Comparison of ENCODE assay signal across 11 cellular contexts in the genomic region with DNA sequence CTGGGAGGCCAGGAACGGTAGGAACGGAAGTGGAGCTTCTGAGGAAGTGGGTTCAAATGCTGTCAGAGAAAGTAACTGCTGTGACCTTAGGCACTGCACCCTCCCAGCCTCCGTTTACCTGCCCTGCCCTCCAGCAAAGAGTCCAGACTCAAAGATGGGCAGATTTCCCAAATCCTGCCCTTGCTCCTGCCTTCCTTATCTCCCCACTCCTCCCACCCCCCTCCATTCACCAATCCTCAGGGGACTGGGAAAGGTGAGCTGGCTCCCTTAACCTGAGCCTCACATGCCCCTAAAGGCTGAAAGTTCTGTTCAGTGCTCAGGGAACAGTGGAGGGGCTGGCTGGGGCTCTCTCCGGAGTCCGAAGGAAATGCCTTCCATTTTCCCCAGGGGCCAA.
DNase-seq lines count a peak whose midpoint lies in the region; ATAC-seq and TF ChIP-seq lines count a peak whose summit lies in the region.
"Had no signal": no experiment of that assay in that cellular context is flagged by ENCODE, and none has a peak within 500 bp of the region (broad histone marks: within the 10 kb centered on the region; RNA-seq: fewer than 3 reads in every experiment).

No MANE protein-coding gene starts in this region.

- H4K8ac ChIP-seq in mesenchymal stem cell (ENCODE audit: low read length): no peak overlapping the region

- no peak overlapping the region for H3K27ac Mint-ChIP-seq in stimulated activated naive CD8-positive, alpha-beta T cell treated with anti-CD3 and anti-CD28 coated beads, Interleukin-15, Interleukin-2, amounts not matched to agents 100 ng/mL and 50 ng/mL, for 24 hours
- H3K27ac Mint-ChIP-seq in activated naive CD8-positive, alpha-beta T cell treated with anti-CD3 and anti-CD28 coated beads, Interleukin-2, amount 50 U/mL, for 24 hours: no peak overlapping the region

- H2AK5ac ChIP-seq in mesenchymal stem cell (ENCODE audit: low read length, severe bottlenecking): no peak overlapping the region

- no peak overlapping the region for H3K9ac ChIP-seq in mesenchymal stem cell (ENCODE audit: low read length)

- H4K91ac ChIP-seq in mesenchymal stem cell (ENCODE audit: low read length): no peak overlapping the region

- no peak overlapping the region for H3K23ac ChIP-seq in mesenchymal stem cell (ENCODE audit: low read length in 2 of 2)

- no peaks in the 10 kb centered on the region for H3K9me3 Mint-ChIP-seq in stimulated activated naive CD8-positive, alpha-beta T cell treated with anti-CD3 and anti-CD28 coated beads, Interleukin-15, Interleukin-2, amounts not matched to agents 100 ng/mL and 50 ng/mL, for 24 hours
- no peaks in the 10 kb centered on the region for H3K9me3 Mint-ChIP-seq in activated naive CD8-positive, alpha-beta T cell treated with anti-CD3 and anti-CD28 coated beads, Interleukin-2, amount 50 U/mL, for 24 hours

- intact Hi-C loops in mucosa of descending colon (cut with DNase I, micrococcal nuclease): no loop called here

- no peaks in the 10 kb centered on the region for H3K36me3 Mint-ChIP-seq in stimulated activated naive CD8-positive, alpha-beta T cell treated with anti-CD3 and anti-CD28 coated beads, Interleukin-15, Interleukin-2, amounts not matched to agents 100 ng/mL and 50 ng/mL, for 24 hours (ENCODE audit: low read depth)
- H3K36me3 Mint-ChIP-seq in activated naive CD8-positive, alpha-beta T cell treated with anti-CD3 and anti-CD28 coated beads, Interleukin-2, amount 50 U/mL, for 24 hours (ENCODE audit: low read depth): no peaks in the 10 kb centered on the region

- H3K27me3 ChIP-seq in muscle layer of duodenum (ENCODE audit: low read depth, low read length): no peaks in the 10 kb centered on the region
- peaks cover 4 to 40% of the 10 kb centered on the region in 2 experiments for H3K27me3 ChIP-seq in mesenchymal stem cell (ENCODE audit: control insufficient read depth in 1 of 2, insufficient read depth in 1 of 2, low read length in 2 of 2)
- H3K27me3 ChIP-seq: gastrocnemius medialis had no signal

- no peak overlapping the region for H2BK5ac ChIP-seq in mesenchymal stem cell (ENCODE audit: low read depth, low read length, poor library complexity, severe bottlenecking)

- H3K18ac ChIP-seq in mesenchymal stem cell (ENCODE audit: low read depth in 1 of 2, low read length in 2 of 2): no peak overlapping the region

- no peak for TF ChIP-seq CTCF in mucosa of descending colon (IDR thresholded peaks at IDR 0.05)

- H3K4ac ChIP-seq in mesenchymal stem cell (ENCODE audit: low read depth in 1 of 2, low read length in 2 of 2): no peak overlapping the region

- H2BK15ac ChIP-seq in mesenchymal stem cell (ENCODE audit: low read depth, poor library complexity, severe bottlenecking): no peak overlapping the region

- WGBS in mesenchymal stem cell: 54% methylated on average over 5 of the region's 5 CpGs

- H2BK12ac ChIP-seq in mesenchymal stem cell (ENCODE audit: low read length in 2 of 2): no peak overlapping the region

- H3K36me3 ChIP-seq in muscle layer of duodenum (ENCODE audit: control insufficient read depth in 1 of 2, insufficient read depth in 2 of 2, low read length in 2 of 2): no peaks in the 10 kb centered on the region
- no peaks in the 10 kb centered on the region for H3K36me3 ChIP-seq in mesenchymal stem cell (ENCODE audit: control insufficient read depth in 1 of 2, insufficient read depth in 2 of 2, low read depth in 1 of 2, low read length in 2 of 2)
- no peaks in the 10 kb centered on the region for H3K36me3 ChIP-seq in mucosa of descending colon (ENCODE audit: low read depth)
- H3K36me3 ChIP-seq: gastrocnemius medialis had no signal

- H3K4me1 ChIP-seq in muscle layer of duodenum (ENCODE audit: control insufficient read depth in 1 of 2, insufficient read depth in 2 of 2, low read length in 2 of 2): peaks cover 18 to 45% of the 10 kb centered on the region in 2 donors
- H3K4me1 ChIP-seq in mesenchymal stem cell (ENCODE audit: control insufficient read depth, insufficient read depth, low read depth, low read length): peaks cover 29% of the 10 kb centered on the region
- peaks cover 37% of the 10 kb centered on the region for H3K4me1 ChIP-seq in mucosa of descending colon (ENCODE audit: low read depth)

- no peaks in the 10 kb centered on the region for H3K79me1 ChIP-seq in mesenchymal stem cell (replicated peaks; ENCODE audit: low read length, poor library complexity, severe bottlenecking)

- peaks cover 29% of the 10 kb centered on the region for H3K4me1 Mint-ChIP-seq in stimulated activated naive CD8-positive, alpha-beta T cell treated with anti-CD3 and anti-CD28 coated beads, Interleukin-15, Interleukin-2, amounts not matched to agents 100 ng/mL and 50 ng/mL, for 24 hours (ENCODE audit: low read depth)
- H3K4me1 Mint-ChIP-seq in activated naive CD8-positive, alpha-beta T cell treated with anti-CD3 and anti-CD28 coated beads, Interleukin-2, amount 50 U/mL, for 24 hours: peaks cover 31% of the 10 kb centered on the region

- no peak overlapping the region for H3K14ac ChIP-seq in mesenchymal stem cell (ENCODE audit: low read length in 2 of 2)

- peak overlapping the region; percentile 78 for H3K4me3 Mint-ChIP-seq in stimulated activated naive CD8-positive, alpha-beta T cell treated with anti-CD3 and anti-CD28 coated beads, Interleukin-15, Interleukin-2, amounts not matched to agents 100 ng/mL and 50 ng/mL, for 24 hours
- peak overlapping the region; percentile 74 for H3K4me3 Mint-ChIP-seq in activated naive CD8-positive, alpha-beta T cell treated with anti-CD3 and anti-CD28 coated beads, Interleukin-2, amount 50 U/mL, for 24 hours

- H3K27me3 Mint-ChIP-seq in stimulated activated naive CD8-positive, alpha-beta T cell treated with anti-CD3 and anti-CD28 coated beads, Interleukin-15, Interleukin-2, amounts not matched to agents 100 ng/mL and 50 ng/mL, for 24 hours: peaks cover 4% of the 10 kb centered on the region
- H3K27me3 Mint-ChIP-seq in activated naive CD8-positive, alpha-beta T cell treated with anti-CD3 and anti-CD28 coated beads, Interleukin-2, amount 50 U/mL, for 24 hours: peaks cover 5% of the 10 kb centered on the region

- no peaks in the 10 kb centered on the region for H3K9me3 ChIP-seq in muscle layer of duodenum (ENCODE audit: control insufficient read depth in 1 of 2, low read length in 2 of 2)
- no peaks in the 10 kb centered on the region for H3K9me3 ChIP-seq in mesenchymal stem cell (ENCODE audit: control insufficient read depth, low read length)
- no peaks in the 10 kb centered on the region for H3K9me3 ChIP-seq in mucosa of descending colon
- H3K9me3 ChIP-seq: gastrocnemius medialis had no signal

- DNase-seq in stimulated activated naive CD8-positive, alpha-beta T cell treated with anti-CD3 and anti-CD28 coated beads, Interleukin-15, Interleukin-2, amounts not matched to agents 100 U/mL and 50 U/mL, for 24 hours: no peak
- DNase-seq in activated naive CD8-positive, alpha-beta T cell treated with anti-CD3 and anti-CD28 coated beads, Interleukin-2, amount 50 U/mL, for 24 hours: no peak
- DNase-seq in mesenchymal stem cell: no peak
- no peak for DNase-seq in mucosa of descending colon
- DNase-seq: gastrocnemius medialis, NCI-H1694 had no signal

- H3K4me3 ChIP-seq in muscle layer of duodenum (ENCODE audit: low read depth in 1 of 2, low read length in 2 of 2) (peak overlapping the region; percentile 42 to 46), mesenchymal stem cell (ENCODE audit: insufficient read depth in 1 of 2, low read depth in 1 of 2, low read length in 2 of 2) (peak overlapping the region in 1 of 2 experiments; percentile 58), mucosa of descending colon (no peak overlapping the region)

- H2BK120ac ChIP-seq in mesenchymal stem cell (ENCODE audit: low read depth, low read length): no peak overlapping the region

- no peak for ATAC-seq in stimulated activated naive CD8-positive, alpha-beta T cell treated with anti-CD3 and anti-CD28 coated beads, Interleukin-15, Interleukin-2, amounts not matched to agents 100 U/mL and 50 U/mL, for 24 hours
- no peak for ATAC-seq in activated naive CD8-positive, alpha-beta T cell treated with anti-CD3 and anti-CD28 coated beads, Interleukin-2, amount 50 U/mL, for 24 hours
- ATAC-seq in HG03280 (IDR thresholded peaks at IDR 0.05; ENCODE audit: unreplicated experiment) (no peak), GM18520 (IDR thresholded peaks at IDR 0.05; ENCODE audit: unreplicated experiment) (no peak), mucosa of descending colon (no peak)
- ATAC-seq: gastrocnemius medialis had no signal

- no peak overlapping the region for H2AFZ ChIP-seq in mesenchymal stem cell (ENCODE audit: low read depth, low read length)

- no peak overlapping the region for H3K27ac ChIP-seq in muscle layer of duodenum (ENCODE audit: low read length)
- H3K27ac ChIP-seq in mesenchymal stem cell (ENCODE audit: low read length, poor library complexity, severe bottlenecking): no peak overlapping the region
- H3K27ac ChIP-seq: C4-2B, gastrocnemius medialis had no signal

- no peak overlapping the region for H3K4me2 ChIP-seq in mesenchymal stem cell (ENCODE audit: low read length, poor library complexity, severe bottlenecking)
